ENCODE assay signal across 1 cellular context in the genomic region with DNA sequence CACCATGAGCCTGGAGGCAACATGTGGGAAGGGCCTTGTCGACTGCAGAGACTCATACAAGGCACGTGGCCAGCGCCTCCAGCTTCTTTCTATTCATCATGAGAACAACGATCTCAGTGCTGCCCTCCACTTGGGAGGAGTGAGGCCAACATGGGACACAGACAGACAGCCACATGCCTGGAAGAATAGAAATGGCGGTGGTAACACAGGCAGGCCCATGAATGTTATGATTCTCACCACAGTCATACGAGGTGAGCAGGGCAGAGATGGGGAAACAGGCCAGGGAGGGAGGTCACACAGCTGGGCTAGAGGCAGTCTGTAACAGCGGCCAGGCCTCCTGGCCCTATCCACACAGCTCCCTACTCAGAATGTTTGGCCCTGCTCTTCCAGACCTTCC.
TF ChIP-seq lines count a peak whose summit lies in the region.

No MANE protein-coding gene starts in this region.

TF ChIP-seq in IMR-90, 13 proteins besides CTCF, POLR2A, EP300 and RAD21:
- TF ChIP-seq MAZ (IDR thresholded peaks at IDR 0.05; ENCODE audit: borderline replicate concordance, low read depth, low read length): no peak
- no peak for TF ChIP-seq USF2 (IDR thresholded peaks at IDR 0.05; ENCODE audit: low read depth, low read length)
- TF ChIP-seq MAFK (IDR thresholded peaks at IDR 0.05; ENCODE audit: low read depth, low read length): no peak
- TF ChIP-seq CEBPB (IDR thresholded peaks at IDR 0.05; ENCODE audit: low read depth, low read length): no peak
- TF ChIP-seq, protein P1, sequence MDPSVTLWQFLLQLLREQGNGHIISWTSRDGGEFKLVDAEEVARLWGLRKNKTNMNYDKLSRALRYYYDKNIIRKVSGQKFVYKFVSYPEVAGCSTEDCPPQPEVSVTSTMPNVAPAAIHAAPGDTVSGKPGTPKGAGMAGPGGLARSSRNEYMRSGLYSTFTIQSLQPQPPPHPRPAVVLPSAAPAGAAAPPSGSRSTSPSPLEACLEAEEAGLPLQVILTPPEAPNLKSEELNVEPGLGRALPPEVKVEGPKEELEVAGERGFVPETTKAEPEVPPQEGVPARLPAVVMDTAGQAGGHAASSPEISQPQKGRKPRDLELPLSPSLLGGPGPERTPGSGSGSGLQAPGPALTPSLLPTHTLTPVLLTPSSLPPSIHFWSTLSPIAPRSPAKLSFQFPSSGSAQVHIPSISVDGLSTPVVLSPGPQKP (IDR thresholded peaks at IDR 0.05; ENCODE audit: borderline replicate concordance, low read depth, low read length): no peak
- no peak for TF ChIP-seq RFX5 (IDR thresholded peaks at IDR 0.05; ENCODE audit: low read depth, low read length)
- TF ChIP-seq FOS (IDR thresholded peaks at IDR 0.05; ENCODE audit: low read depth, low read length): no peak
- TF ChIP-seq SMC3 (IDR thresholded peaks at IDR 0.05; ENCODE audit: low read depth, low read length): no peak
- TF ChIP-seq BHLHE40 (IDR thresholded peaks at IDR 0.05; ENCODE audit: low read depth, low read length): no peak
- TF ChIP-seq CHD1 (IDR thresholded peaks at IDR 0.05; ENCODE audit: low read depth, low read length): no peak
- TF ChIP-seq MXI1 (IDR thresholded peaks at IDR 0.05; ENCODE audit: borderline replicate concordance, low read depth, low read length): no peak
- no peak for TF ChIP-seq NFE2L2 (IDR thresholded peaks at IDR 0.05; ENCODE audit: low read depth, low read length)
- TF ChIP-seq RCOR1 (IDR thresholded peaks at IDR 0.05; ENCODE audit: insufficient replicate concordance, low read length): no peak
